8 cellular contexts compared by ENCODE assay signal in the genomic region with DNA sequence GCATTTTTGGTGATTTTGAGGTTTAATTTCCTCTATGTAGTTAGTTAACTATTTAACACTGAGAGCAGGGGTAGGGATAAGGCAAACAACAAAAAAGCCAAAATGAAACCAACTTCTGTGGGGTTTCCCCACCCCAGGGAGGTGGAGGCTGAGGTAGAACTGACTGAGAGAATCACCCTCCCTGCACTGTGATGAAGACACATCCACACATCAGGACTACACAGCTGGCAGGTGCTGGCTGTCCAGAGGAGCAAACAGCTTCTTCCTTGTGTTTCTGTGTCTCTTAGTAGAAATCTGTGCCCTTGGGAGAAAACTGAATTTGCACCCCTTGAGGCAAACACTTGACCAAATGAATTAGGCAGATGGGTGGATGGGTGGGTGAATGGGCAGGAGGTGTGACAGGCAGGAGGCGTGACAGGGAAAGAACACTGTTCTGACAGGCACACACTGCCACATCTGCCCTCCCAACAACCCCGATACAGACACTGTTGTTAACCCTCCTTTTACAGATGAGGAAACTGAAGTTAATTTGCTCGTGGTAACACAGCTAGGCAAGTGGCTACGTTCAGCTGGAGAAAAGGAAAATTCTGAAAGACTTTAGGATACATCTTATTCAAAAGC.
DNase-seq lines count a peak whose midpoint lies in the region; ATAC-seq and TF ChIP-seq lines count a peak whose summit lies in the region.

No MANE protein-coding gene starts in this region.

- no peaks in the 10 kb centered on the region for H3K27me3 ChIP-seq in Peyer's patch
- H3K27me3 ChIP-seq in esophagus (ENCODE audit: control insufficient read depth in 1 of 2, insufficient read depth in 2 of 2, low read length in 2 of 2): no peaks in the 10 kb centered on the region
- no peaks in the 10 kb centered on the region for H3K27me3 ChIP-seq in tibial nerve

- H3K36me3 ChIP-seq in Peyer's patch (no peaks in the 10 kb centered on the region), esophagus (ENCODE audit: control insufficient read depth in 2 of 2, insufficient read depth in 2 of 2, low read length in 1 of 2) (no peaks in the 10 kb centered on the region), tibial nerve (peaks cover 0 to 9% (median 0%) of the 10 kb centered on the region in 3 donors)

- no peak for TF ChIP-seq EP300 in tibial nerve (IDR thresholded peaks at IDR 0.05)

- peak overlapping the region; percentile 29 to 81 (median 60) for H3K27ac ChIP-seq in Peyer's patch
- peak overlapping the region; percentile 55 to 66 for H3K27ac ChIP-seq in esophagus (ENCODE audit: low read depth in 2 of 2, low read length in 1 of 2)
- H3K27ac ChIP-seq in tibial nerve: peak overlapping the region in 1 of 4 donors; percentile 7

- H3K4me3 ChIP-seq in Peyer's patch (no peak overlapping the region), esophagus (ENCODE audit: low read depth in 1 of 2, low read length in 2 of 2) (no peak overlapping the region), tibial nerve (no peak overlapping the region)

- peak in 2 of 3 donors; percentile 45 to 49 for DNase-seq in Peyer's patch
- no peak for DNase-seq in NCI-H526 (lab: John Stamatoyannopoulos, UW)
- no peak for DNase-seq in NCI-H1417 (lab: John Stamatoyannopoulos, UW)
- no peak for DNase-seq in T1000 (lab: John Stamatoyannopoulos, UW)
- DNase-seq in tibial nerve (ENCODE audit: low spot score in 2 of 2): no peak

- 52 to 73% methylated on average over 4 of the region's 4 CpGs for WGBS in esophagus, 2 donors
- WGBS in tibial nerve, 2 donors: 79% methylated on average over 4 of the region's 4 CpGs

- H3K9me3 ChIP-seq in Peyer's patch (peaks cover 0 to 2% (median 0%) of the 10 kb centered on the region in 4 donors), esophagus (ENCODE audit: control insufficient read depth in 2 of 2, insufficient read depth in 1 of 2, low read depth in 1 of 2, low read length in 1 of 2) (no peaks in the 10 kb centered on the region), tibial nerve (no peaks in the 10 kb centered on the region)

- peak; percentile 67 for ATAC-seq in GM18508 (IDR thresholded peaks at IDR 0.05; ENCODE audit: insufficient read depth, unreplicated experiment)
- peak; percentile 71 for ATAC-seq in HG02610 (IDR thresholded peaks at IDR 0.05; ENCODE audit: unreplicated experiment)

- TF ChIP-seq CTCF in Peyer's patch (IDR thresholded peaks at IDR 0.05) (no peak), tibial nerve (IDR thresholded peaks at IDR 0.05) (no peak)

- TF ChIP-seq POLR2A in Peyer's patch (IDR thresholded peaks at IDR 0.05) (no peak), tibial nerve (IDR thresholded peaks at IDR 0.05) (no peak)

- H3K4me1 ChIP-seq in Peyer's patch (peaks cover 0 to 10% (median 3%) of the 10 kb centered on the region in 4 donors), esophagus (ENCODE audit: control insufficient read depth in 2 of 2, insufficient read depth in 2 of 2, low read length in 1 of 2) (peaks cover 2 to 18% of the 10 kb centered on the region in 2 donors), tibial nerve (peaks cover 0 to 4% (median 0%) of the 10 kb centered on the region in 4 donors)

Comparison
In these comparisons a context has a peak if more than half of its experiments do, and no peak if none do; other contexts are left out.
1. DNase-seq: peak in Peyer's patch (2 of 3); none in NCI-H526 (0 of 2), NCI-H1417 (0 of 3), T1000 (single experiment) and tibial nerve (0 of 2).